25 cellular contexts compared by ENCODE assay signal in genomic region chr20:4889446-4889845, GRCh38.
"Had no signal": no experiment of that assay in that cellular context is flagged by ENCODE, and none has a peak within 500 bp of the region (broad histone marks: within the 10 kb centered on the region; RNA-seq: fewer than 3 reads in every experiment).

No MANE protein-coding gene starts in this region.

- H3K9me3 ChIP-seq: esophagus squamous epithelium, gastrocnemius medialis, heart right ventricle, left lung, lower lobe of right lung, mucosa of descending colon had no signal

- H3K4me3 ChIP-seq: coronary artery, dorsolateral prefrontal cortex, esophagus squamous epithelium, gastrocnemius medialis, heart right ventricle, left lung, lower lobe of right lung, mucosa of descending colon had no signal

- H3K4me1 Mint-ChIP-seq: mesothelial cell of epicardium had no signal

- ATAC-seq: esophagus mucosa, gastrocnemius medialis, heart right ventricle, left cardiac atrium, left lung, left ventricle myocardium superior, lower lobe of right lung, mucosa of descending colon had no signal

- FAIRE-seq: colon, endometrium, islet of Langerhans, keratinocyte had no signal

- H3K36me3 ChIP-seq: gastrocnemius medialis had no signal

- H3K9me3 Mint-ChIP-seq: mesothelial cell of epicardium had no signal

- H3K4me3 Mint-ChIP-seq: mesothelial cell of epicardium had no signal

- H3K27ac Mint-ChIP-seq: mesothelial cell of epicardium had no signal

- H3K27me3 ChIP-seq: dorsolateral prefrontal cortex, esophagus squamous epithelium, gastrocnemius medialis, heart right ventricle, left lung had no signal

- DNase-seq: dermis blood vessel endothelial cell; dorsolateral prefrontal cortex; effector CD4-positive, alpha-beta T cell; effector memory CD4-positive, alpha-beta T cell; erythroblast; esophagus squamous epithelium; foreskin fibroblast; foreskin melanocyte; gastrocnemius medialis; glutamatergic neuron; heart right ventricle; hippocampal formation; left cardiac atrium; left lung; left ventricle myocardium superior; lower lobe of right lung; mesenchymal stem cell; mucosa of descending colon had no signal
